ENCODE assay signal across 25 cellular contexts in the genomic region with DNA sequence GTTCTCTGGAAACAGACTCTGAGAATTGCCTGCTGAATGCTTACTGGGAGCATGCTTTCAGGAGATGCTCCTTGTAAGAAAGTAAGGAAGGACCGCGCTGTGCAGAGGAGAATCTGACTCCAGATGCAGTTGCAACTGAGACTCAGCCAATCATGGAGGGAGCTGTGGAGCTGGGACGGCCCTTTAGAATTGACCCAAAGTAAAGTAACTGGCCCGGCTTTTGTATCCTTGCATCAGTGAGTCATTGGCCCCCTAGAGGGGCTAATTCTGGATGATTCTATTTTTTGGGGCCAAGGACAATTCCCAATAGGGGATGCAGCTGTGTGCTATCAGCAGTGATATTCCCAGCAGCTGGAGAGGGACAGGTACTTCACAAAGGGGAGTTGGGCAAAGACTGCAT.
"Had no signal": no experiment of that assay in that cellular context is flagged by ENCODE, and none has a peak within 500 bp of the region (broad histone marks: within the 10 kb centered on the region; RNA-seq: fewer than 3 reads in every experiment).

No MANE protein-coding gene starts in this region.

- H3K4me1 ChIP-seq: adrenal gland had no signal

- H3K4me3 Mint-ChIP-seq: activated CD4-positive, alpha-beta memory T cell treated with anti-CD3 and anti-CD28 coated beads for 36 hours; activated CD4-positive, alpha-beta T cell treated with anti-CD3 and anti-CD28 coated beads, Interleukin-2, amount 10 ng/mL, durations not matched to agents 7 days and 5 days; activated naive CD8-positive, alpha-beta T cell treated with anti-CD3 and anti-CD28 coated beads, Interleukin-2, amount 10 ng/mL, durations not matched to agents 7 days and 5 days; activated T-helper 17 cell treated with anti-CD3 and anti-CD28 coated beads, Interleukin-2, amount 50 U/mL, for 72 hours; T-cell had no signal

- H3K36me3 Mint-ChIP-seq: activated CD4-positive, alpha-beta memory T cell treated with anti-CD3 and anti-CD28 coated beads for 36 hours; activated naive CD8-positive, alpha-beta T cell treated with anti-CD3 and anti-CD28 coated beads, Interleukin-2, amount 10 ng/mL, durations not matched to agents 7 days and 5 days; T-cell had no signal

- H3K27me3 ChIP-seq: adrenal gland had no signal

- H3K27ac Mint-ChIP-seq: activated CD4-positive, alpha-beta memory T cell treated with anti-CD3 and anti-CD28 coated beads for 36 hours; activated CD4-positive, alpha-beta T cell treated with anti-CD3 and anti-CD28 coated beads, Interleukin-2, amount 10 ng/mL, durations not matched to agents 7 days and 5 days; activated naive CD8-positive, alpha-beta T cell treated with anti-CD3 and anti-CD28 coated beads, Interleukin-2, amount 10 ng/mL, durations not matched to agents 7 days and 5 days; activated T-helper 17 cell treated with anti-CD3 and anti-CD28 coated beads, Interleukin-2, amount 50 U/mL, for 72 hours; T-cell had no signal

- H3K4me3 ChIP-seq: adrenal gland, SK-N-MC had no signal

- H3K9me3 Mint-ChIP-seq: activated CD4-positive, alpha-beta memory T cell treated with anti-CD3 and anti-CD28 coated beads for 36 hours; activated CD4-positive, alpha-beta T cell treated with anti-CD3 and anti-CD28 coated beads, Interleukin-2, amount 10 ng/mL, durations not matched to agents 7 days and 5 days; activated T-helper 17 cell treated with anti-CD3 and anti-CD28 coated beads, Interleukin-2, amount 50 U/mL, for 72 hours; T-cell had no signal

- H3K27ac ChIP-seq: adrenal gland, SK-N-MC had no signal

- H3K36me3 ChIP-seq: adrenal gland had no signal

- H3K27me3 Mint-ChIP-seq: activated CD4-positive, alpha-beta memory T cell treated with anti-CD3 and anti-CD28 coated beads for 36 hours; activated CD4-positive, alpha-beta T cell treated with anti-CD3 and anti-CD28 coated beads, Interleukin-2, amount 10 ng/mL, durations not matched to agents 7 days and 5 days; activated naive CD8-positive, alpha-beta T cell treated with anti-CD3 and anti-CD28 coated beads, Interleukin-2, amount 10 ng/mL, durations not matched to agents 7 days and 5 days; activated T-helper 17 cell treated with anti-CD3 and anti-CD28 coated beads, Interleukin-2, amount 50 U/mL, for 72 hours; T-cell had no signal

- DNase-seq: activated CD4-positive, alpha-beta memory T cell treated with anti-CD3 and anti-CD28 coated beads for 36 hours; activated CD4-positive, alpha-beta T cell treated with anti-CD3 and anti-CD28 coated beads, Interleukin-2, amount 10 ng/mL, durations not matched to agents 7 days and 5 days; activated CD4-positive, CD25-positive, alpha-beta regulatory T cell; activated CD8-positive, alpha-beta memory T cell treated with anti-CD3 and anti-CD28 coated beads for 24 hours; activated gamma-delta T cell treated with Interleukin-2 at 50 U/mL for 16 hours; activated naive CD4-positive, alpha-beta T cell treated with anti-CD3 and anti-CD28 coated beads, Interleukin-2, amount 50 U/mL, for 16 hours; activated naive CD8-positive, alpha-beta T cell treated with anti-CD3 and anti-CD28 coated beads, Interleukin-2, amount 10 ng/mL, durations not matched to agents 7 days and 5 days; activated T-cell treated with anti-CD3 and anti-CD28 coated beads, Interleukin-2, amount 50 U/mL, for 48 hours; adrenal gland; anterior cingulate cortex; cerebellar nuclear complex; NCI-H1092; NCI-H1417; NCI-H1930; NCI-H2171 treated with DMSO at 0.1 percent for 48 hours; NCI-H345; NCI-H510A; NCI-H526 treated with DMSO at 0.1 percent for 48 hours; NK-92 treated with Interleukin-12 subunit alpha and Interleukin-12 subunit beta, amount 100 ng/mL, for 24 hours; RPMI8226; T-cell; T-helper 2 cell; T1000 had no signal
